Comparison of ENCODE assay signal across 8 cellular contexts in the genomic region with DNA sequence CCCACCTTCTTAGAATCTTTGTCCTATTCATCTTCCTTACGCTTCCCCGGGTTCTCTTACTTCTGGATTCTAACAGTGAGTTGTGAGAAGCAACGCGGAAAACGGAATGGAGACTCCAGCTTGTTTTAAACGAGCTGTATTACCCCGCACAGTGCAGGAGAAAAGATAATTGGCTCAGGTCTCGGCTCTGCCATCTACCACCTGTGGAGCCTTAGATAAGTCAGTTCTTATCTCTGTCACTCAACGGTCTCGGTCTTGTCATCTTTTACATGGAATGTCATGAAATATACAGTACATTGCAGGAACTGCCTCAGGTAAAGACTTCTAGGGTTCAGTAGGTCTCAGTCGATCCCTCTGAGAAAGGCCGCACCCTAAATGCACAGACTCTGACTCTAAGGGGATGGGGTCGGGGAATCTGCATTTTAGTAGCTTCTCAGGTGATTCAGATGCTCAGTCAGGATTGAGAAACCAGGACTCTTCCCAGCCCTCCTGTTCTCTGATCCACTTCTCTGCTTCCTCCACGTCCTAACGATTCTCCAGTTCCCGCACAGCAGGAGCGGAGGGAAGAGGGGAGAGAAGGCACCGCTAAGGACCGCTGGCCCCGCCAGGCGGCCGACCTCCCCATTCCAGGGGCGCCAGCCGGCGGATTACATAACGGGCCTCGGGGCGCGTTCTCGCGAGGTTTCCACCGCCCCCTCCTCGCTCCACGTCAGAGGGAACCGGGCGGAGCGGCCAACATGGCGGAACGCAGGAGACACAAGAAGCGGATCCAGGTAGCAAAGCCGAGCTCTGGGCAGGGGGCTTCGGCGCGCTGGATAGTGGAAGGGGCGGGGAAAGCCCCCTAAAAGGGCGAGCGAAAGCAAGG. TPM values are rescaled to one million over a fixed set of nuclear protein-coding genes. Genes with fewer than 3 reads are reported as not detected.
DNase-seq lines count a peak whose midpoint lies in the region; ATAC-seq and TF ChIP-seq lines count a peak whose summit lies in the region.

A gene with protein sequence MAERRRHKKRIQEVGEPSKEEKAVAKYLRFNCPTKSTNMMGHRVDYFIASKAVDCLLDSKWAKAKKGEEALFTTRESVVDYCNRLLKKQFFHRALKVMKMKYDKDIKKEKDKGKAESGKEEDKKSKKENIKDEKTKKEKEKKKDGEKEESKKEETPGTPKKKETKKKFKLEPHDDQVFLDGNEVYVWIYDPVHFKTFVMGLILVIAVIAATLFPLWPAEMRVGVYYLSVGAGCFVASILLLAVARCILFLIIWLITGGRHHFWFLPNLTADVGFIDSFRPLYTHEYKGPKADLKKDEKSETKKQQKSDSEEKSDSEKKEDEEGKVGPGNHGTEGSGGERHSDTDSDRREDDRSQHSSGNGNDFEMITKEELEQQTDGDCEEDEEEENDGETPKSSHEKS (plus strand): TSS at position 722 of the 865 bp plus-strand sequence. CDS start 16 bp downstream, at position 738.

- DNase-seq in C1 segment of cervical spinal cord (lab: John Stamatoyannopoulos, UW) (peak; percentile 36 to 93 (median 88)), NCI-H526 treated with DMSO at 0.1 percent for 48 hours (lab: John Stamatoyannopoulos, UW) (peak; percentile 85), dedifferentiated amniotic fluid mesenchymal stem cell (ENCODE audit: extremely low spot score) (peak; percentile 88), left lung (peak; percentile 95 to 99)
- peak; percentile 94 for DNase-seq in activated CD4-positive, alpha-beta T cell treated with anti-CD3 and anti-CD28 coated beads, Interleukin-2, amount 10 ng/mL, durations not matched to agents 7 days and 5 days
- DNase-seq in stimulated activated CD4-positive, alpha-beta T cell treated with anti-CD3 and anti-CD28 coated beads, Interleukin-2, amount 100 ng/mL, for 48 hours = peak; percentile 94 to 95

- peak within 1 kb of the TSS; percentile 96 to 97 for H3K27ac ChIP-seq in left lung

- H3K9me3 ChIP-seq in left lung = no peaks in the 10 kb centered on the region

- H3K4me1 Mint-ChIP-seq in activated CD4-positive, alpha-beta T cell treated with anti-CD3 and anti-CD28 coated beads, Interleukin-2, amount 10 ng/mL, durations not matched to agents 7 days and 5 days = peaks cover 42% of the 10 kb centered on the region

- CTCF ChIA-PET in activated CD4-positive, alpha-beta T cell treated with anti-CD3 and anti-CD28 coated beads, Interleukin-2, amount 10 ng/mL, durations not matched to agents 7 days and 5 days (lab: Charles Lee) = interaction anchor here (0.6 to 2.4 kb wide), 11 partner anchors 10 to 385 kb away, joined by 3 to 9 read pairs (median 4); a partner anchor contains a TSS

- peak; percentile 20 to 38 for TF ChIP-seq CTCF in left lung (IDR thresholded peaks at IDR 0.05)

- no peaks in the 10 kb centered on the region for H3K27me3 ChIP-seq in left lung

- H3K36me3 ChIP-seq in left lung = no peaks in the 10 kb centered on the region

- POLR2A ChIA-PET in activated CD4-positive, alpha-beta T cell treated with anti-CD3 and anti-CD28 coated beads, Interleukin-2, amount 10 ng/mL, durations not matched to agents 7 days and 5 days (lab: Charles Lee) = no interaction called here

- peaks cover 11 to 44% of the 10 kb centered on the region in 2 donors for H3K4me1 ChIP-seq in left lung

- intact Hi-C loops in left lung (cut with DNase I) = no loop called here

- ATAC-seq in GM19328 (IDR thresholded peaks at IDR 0.05; ENCODE audit: unreplicated experiment) = peak; percentile 84
- peak; percentile 90 for ATAC-seq in HG03520 (IDR thresholded peaks at IDR 0.05; ENCODE audit: unreplicated experiment)
- ATAC-seq in left lung = peak; percentile 97

- peak within 1 kb of the TSS; percentile 99 for H3K27ac Mint-ChIP-seq in activated CD4-positive, alpha-beta T cell treated with anti-CD3 and anti-CD28 coated beads, Interleukin-2, amount 10 ng/mL, durations not matched to agents 7 days and 5 days

- peak within 1 kb of the TSS; percentile 65 to 79 for H3K4me3 ChIP-seq in left lung

- no peaks in the 10 kb centered on the region for H3K27me3 Mint-ChIP-seq in activated CD4-positive, alpha-beta T cell treated with anti-CD3 and anti-CD28 coated beads, Interleukin-2, amount 10 ng/mL, durations not matched to agents 7 days and 5 days

- H3K9me3 Mint-ChIP-seq in activated CD4-positive, alpha-beta T cell treated with anti-CD3 and anti-CD28 coated beads, Interleukin-2, amount 10 ng/mL, durations not matched to agents 7 days and 5 days = peaks cover 6% of the 10 kb centered on the region

- peaks cover 19% of the 10 kb centered on the region for H3K36me3 Mint-ChIP-seq in activated CD4-positive, alpha-beta T cell treated with anti-CD3 and anti-CD28 coated beads, Interleukin-2, amount 10 ng/mL, durations not matched to agents 7 days and 5 days (ENCODE audit: low read depth)

- peak within 1 kb of the TSS; percentile 97 for H3K4me3 Mint-ChIP-seq in activated CD4-positive, alpha-beta T cell treated with anti-CD3 and anti-CD28 coated beads, Interleukin-2, amount 10 ng/mL, durations not matched to agents 7 days and 5 days

RNA-seq across cellular contexts. Expression of the gene that starts here (rescaled TPM):
- 10 to 100 TPM; 61.0 to 63.1 TPM for total RNA-seq in activated CD4-positive, alpha-beta T cell treated with anti-CD3 and anti-CD28 coated beads, Interleukin-2, amount 10 ng/mL, durations not matched to agents 7 days and 5 days
- 100 to 1,000 TPM; 146 to 147 TPM for total RNA-seq in left lung

Comparison
In these comparisons a context has a peak if more than half of its experiments do, and no peak if none do; other contexts are left out.
1. Peak in every context shown above with its lines: DNase-seq, ATAC-seq, H3K4me3 ChIP-seq and H3K27ac ChIP-seq.